ENCODE assay signal across 18 cellular contexts in genomic region chr2:109268916-109269315, GRCh38.
DNase-seq lines count a peak whose midpoint lies in the region; ATAC-seq and TF ChIP-seq lines count a peak whose summit lies in the region.
"Had no signal": no experiment of that assay in that cellular context is flagged by ENCODE, and none has a peak within 500 bp of the region (broad histone marks: within the 10 kb centered on the region; RNA-seq: fewer than 3 reads in every experiment).

No MANE protein-coding gene starts in this region.

- no peak overlapping the region for H3K4me3 ChIP-seq in osteoblast (ENCODE audit: insufficient read depth, low read length)
- H3K4me3 ChIP-seq: A549, GM23338 had no signal

- no peaks in the 10 kb centered on the region for H3K9me3 Mint-ChIP-seq in activated T-cell treated with anti-CD3 and anti-CD28 coated beads, Interleukin-2, amount 50 U/mL, for 72 hours
- H3K9me3 Mint-ChIP-seq in naive thymus-derived CD8-positive, alpha-beta T cell, result no peaks in the 10 kb centered on the region
- H3K9me3 Mint-ChIP-seq: CD4-positive, alpha-beta T cell; GM23338 had no signal

- H3K27ac Mint-ChIP-seq in activated T-cell treated with anti-CD3 and anti-CD28 coated beads, Interleukin-2, amount 50 U/mL, for 72 hours, result no peak overlapping the region
- H3K27ac Mint-ChIP-seq in naive thymus-derived CD8-positive, alpha-beta T cell, result no peak overlapping the region
- H3K27ac Mint-ChIP-seq: CD4-positive, alpha-beta T cell; GM23338 had no signal

- POLR2A ChIA-PET in naive thymus-derived CD8-positive, alpha-beta T cell (lab: Charles Lee), result no interaction called here

- no peak overlapping the region for H3K4me2 ChIP-seq in osteoblast (ENCODE audit: insufficient read depth, low read length)
- H3K4me2 ChIP-seq: A549, GM23338 had no signal

- no peaks in the 10 kb centered on the region for H3K9me3 ChIP-seq in osteoblast (ENCODE audit: low read depth, low read length)
- H3K9me3 ChIP-seq: A549, Caco-2 had no signal

- H3K4me3 Mint-ChIP-seq in activated T-cell treated with anti-CD3 and anti-CD28 coated beads, Interleukin-2, amount 50 U/mL, for 72 hours, result no peak overlapping the region
- no peak overlapping the region for H3K4me3 Mint-ChIP-seq in naive thymus-derived CD8-positive, alpha-beta T cell
- H3K4me3 Mint-ChIP-seq: CD4-positive, alpha-beta T cell; GM23338 had no signal

- no peak for TF ChIP-seq CTCF in osteoblast (IDR thresholded peaks at IDR 0.05; ENCODE audit: extremely low read depth, low read depth, low read length)

- H3K27ac ChIP-seq in osteoblast (ENCODE audit: low read depth, low read length), result no peak overlapping the region
- H3K27ac ChIP-seq: 22Rv1, A549, HL-60 had no signal

- no peaks in the 10 kb centered on the region for H3K27me3 Mint-ChIP-seq in activated T-cell treated with anti-CD3 and anti-CD28 coated beads, Interleukin-2, amount 50 U/mL, for 72 hours (ENCODE audit: low read depth)
- H3K27me3 Mint-ChIP-seq in naive thymus-derived CD8-positive, alpha-beta T cell, result no peaks in the 10 kb centered on the region
- H3K27me3 Mint-ChIP-seq: CD4-positive, alpha-beta T cell had no signal

- no peaks in the 10 kb centered on the region for H3K36me3 ChIP-seq in osteoblast (ENCODE audit: insufficient read depth, low read length)

- intact Hi-C loops in left cardiac atrium (cut with DNase I), result no loop called here
- intact Hi-C loops in left ventricle myocardium superior (cut with micrococcal nuclease), result no loop called here

- H3K4me1 Mint-ChIP-seq in activated T-cell treated with anti-CD3 and anti-CD28 coated beads, Interleukin-2, amount 50 U/mL, for 72 hours (ENCODE audit: low read depth), result peaks cover 5% of the 10 kb centered on the region
- peaks cover 17 to 36% (median 23%) of the 10 kb centered on the region in 4 donors for H3K4me1 Mint-ChIP-seq in naive thymus-derived CD8-positive, alpha-beta T cell

- DNase-seq in activated T-cell treated with anti-CD3 and anti-CD28 coated beads, Interleukin-2, amount 50 U/mL, for 1 hour, result peak; percentile 4
- DNase-seq in activated T-cell treated with anti-CD3 and anti-CD28 coated beads, Interleukin-2, amount 50 U/mL, for 72 hours, result no peak
- DNase-seq in left cardiac atrium (peak; percentile 5), left ventricle myocardium superior (no peak), osteoblast (ENCODE audit: insufficient read length, low spot score, missing footprints) (peak; percentile 52)
- no peak for DNase-seq in stimulated activated CD4-positive, alpha-beta T cell treated with anti-CD3 and anti-CD28 coated beads, Interleukin-1b, Interleukin-23, amount 100 ng/mL, for 48 hours
- no peak for DNase-seq in naive thymus-derived CD8-positive, alpha-beta T cell
- DNase-seq: C1 segment of cervical spinal cord; Caco-2; CD4-positive, alpha-beta T cell; DMS79; GDM1; HCEC 1CT had no signal

- no peaks in the 10 kb centered on the region for H3K27me3 ChIP-seq in osteoblast (ENCODE audit: insufficient read depth, low read length)

- H3K79me2 ChIP-seq in osteoblast (ENCODE audit: insufficient read depth, low read length), result peaks cover 56% of the 10 kb centered on the region

- H3K4me1 ChIP-seq in osteoblast (ENCODE audit: insufficient read depth, low read length), result peaks cover 12% of the 10 kb centered on the region
- H3K4me1 ChIP-seq: A549, Caco-2 had no signal

- H4K20me1 ChIP-seq in osteoblast (ENCODE audit: insufficient read depth, low read length), result peaks cover 41% of the 10 kb centered on the region

- no peak overlapping the region for H2AFZ ChIP-seq in osteoblast (ENCODE audit: low read length)
- H2AFZ ChIP-seq: GM23338 had no signal

- ATAC-seq in activated T-cell treated with anti-CD3 and anti-CD28 coated beads, Interleukin-2, amount 50 U/mL, for 72 hours (replicated peaks in 1 of 2), result no peak
- no peak for ATAC-seq in left cardiac atrium
- ATAC-seq in left ventricle myocardium superior, result no peak
- ATAC-seq in HG03457 (IDR thresholded peaks at IDR 0.05; ENCODE audit: unreplicated experiment), result no peak
- ATAC-seq in naive thymus-derived CD8-positive, alpha-beta T cell, result no peak
- ATAC-seq: A549, GM23338 had no signal

- no peaks in the 10 kb centered on the region for H3K36me3 Mint-ChIP-seq in activated T-cell treated with anti-CD3 and anti-CD28 coated beads, Interleukin-2, amount 50 U/mL, for 72 hours (ENCODE audit: insufficient read depth in 2 of 2)
- no peaks in the 10 kb centered on the region for H3K36me3 Mint-ChIP-seq in naive thymus-derived CD8-positive, alpha-beta T cell

Comparison
In these comparisons a context has a peak if more than half of its experiments do, and no peak if none do; other contexts are left out.
1. DNase-seq: peak in activated T-cell treated with anti-CD3 and anti-CD28 coated beads, Interleukin-2, amount 50 U/mL, for 1 hour (single experiment), left cardiac atrium (single experiment) and osteoblast (single experiment); none in activated T-cell treated with anti-CD3 and anti-CD28 coated beads, Interleukin-2, amount 50 U/mL, for 72 hours (0 of 2), left ventricle myocardium superior (single experiment), stimulated activated CD4-positive, alpha-beta T cell treated with anti-CD3 and anti-CD28 coated beads, Interleukin-1b, Interleukin-23, amount 100 ng/mL, for 48 hours (single experiment) and naive thymus-derived CD8-positive, alpha-beta T cell (0 of 10).